Comparison of ENCODE assay signal across 8 cellular contexts in the genomic region with DNA sequence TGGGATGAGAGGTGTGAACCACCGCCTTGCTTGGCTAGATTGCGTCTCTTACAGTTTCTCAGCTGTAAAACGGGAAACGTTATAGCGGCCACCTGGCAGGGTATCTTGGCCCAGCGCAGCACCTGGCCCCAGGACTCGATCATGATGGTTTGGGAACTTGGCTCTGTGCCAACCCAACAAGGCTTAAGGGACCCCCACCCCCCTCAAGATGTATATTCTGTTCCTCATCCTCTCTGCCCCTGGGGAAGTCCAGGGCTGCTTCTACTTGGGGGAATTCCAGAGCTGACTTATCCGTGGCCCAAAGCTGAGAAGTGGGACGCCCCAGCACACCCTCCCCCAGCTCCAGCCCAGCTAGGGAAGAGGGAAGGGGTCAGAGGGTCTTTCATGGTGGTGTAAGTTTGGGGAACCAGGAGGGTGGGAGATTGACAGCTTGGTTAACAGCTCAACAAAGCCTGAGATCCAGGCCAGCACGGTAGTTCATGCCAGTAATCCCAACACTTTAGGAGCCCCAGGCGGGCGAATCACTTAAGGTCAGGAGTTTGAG. TPM values are rescaled to one million over a fixed set of nuclear protein-coding genes. Genes with fewer than 3 reads are reported as not detected.
DNase-seq lines count a peak whose midpoint lies in the region; ATAC-seq and TF ChIP-seq lines count a peak whose summit lies in the region.

No MANE protein-coding gene starts in this region.

- H3K36me3 ChIP-seq in ascending aorta = no peaks in the 10 kb centered on the region

- H3K9me3 ChIP-seq in ascending aorta = no peaks in the 10 kb centered on the region
- no peaks in the 10 kb centered on the region for H3K9me3 ChIP-seq in mononuclear cell (ENCODE audit: low read depth, low read length)

- no peak for TF ChIP-seq CTCF in ascending aorta (IDR thresholded peaks at IDR 0.05)

- ATAC-seq in GM18517 (IDR thresholded peaks at IDR 0.05; ENCODE audit: unreplicated experiment) = no peak

- no peak for TF ChIP-seq EP300 in Ishikawa (IDR thresholded peaks at IDR 0.05; ENCODE audit: borderline replicate concordance)

- no peak for TF ChIP-seq RAD21 in Ishikawa (IDR thresholded peaks at IDR 0.05; ENCODE audit: low read depth)

- H3K4me3 ChIP-seq in ascending aorta (peak overlapping the region; percentile 50 to 59), mononuclear cell (ENCODE audit: low read length) (peak overlapping the region; percentile 46)

- peak overlapping the region; percentile 69 to 81 for H3K27ac ChIP-seq in ascending aorta

- intact Hi-C loops in ascending aorta (cut with DNase I) = loop anchor here (2.0 kb wide), 1 partner anchor 61 kb away; a partner anchor contains a TSS

- no peaks in the 10 kb centered on the region for H3K27me3 ChIP-seq in ascending aorta
- no peaks in the 10 kb centered on the region for H3K27me3 ChIP-seq in mononuclear cell (ENCODE audit: insufficient read depth, low read length)

- peak; percentile 21 to 43 for DNase-seq in stimulated activated CD4-positive, alpha-beta T cell treated with anti-CD3 and anti-CD28 coated beads, Interleukin-4, amount 100 ng/mL, for 4 hours
- no peak for DNase-seq in stimulated activated CD4-positive, alpha-beta T cell treated with anti-CD3 and anti-CD28 coated beads, Interleukin-1b, Interleukin-23, amount 100 ng/mL, for 48 hours
- DNase-seq in ascending aorta (ENCODE audit: low spot score in 2 of 2) = no peak
- no peak for DNase-seq in DMS153 (lab: John Stamatoyannopoulos, UW)
- DNase-seq in NCI-H510A (lab: John Stamatoyannopoulos, UW) = no peak

- H3K4me1 ChIP-seq in ascending aorta (peaks cover 7 to 15% of the 10 kb centered on the region in 2 donors), mononuclear cell (ENCODE audit: insufficient read depth, low read length) (peaks cover 35% of the 10 kb centered on the region)

TF ChIP-seq in Ishikawa, 13 proteins besides CTCF, POLR2A, EP300 and RAD21:
- TF ChIP-seq NFIC (IDR thresholded peaks at IDR 0.05) (peak; percentile 74), FOXM1 (IDR thresholded peaks at IDR 0.05; ENCODE audit: borderline replicate concordance, low read depth) (no peak)

RNA-seq across cellular contexts. Expression of a gene that starts 0.7 kb away (rescaled TPM):
- 74.8 TPM for total RNA-seq in ascending aorta
- 170 TPM for total RNA-seq in mononuclear cell

RNA-seq across cellular contexts. Expression of a gene that starts 15.1 kb away (rescaled TPM):
- total RNA-seq in ascending aorta (not detected), mononuclear cell (7.9 TPM)

RNA-seq across cellular contexts. Expression of a gene that starts 18.1 kb away (rescaled TPM):
- total RNA-seq in ascending aorta (2.2 TPM), mononuclear cell (0.42 TPM)

RNA-seq across cellular contexts. Expression of a gene that starts 19.6 kb away (rescaled TPM):
- total RNA-seq in ascending aorta (72.9 TPM), mononuclear cell (14.9 TPM)

RNA-seq across cellular contexts. Expression of a gene that starts 38.0 kb away (rescaled TPM):
- total RNA-seq in ascending aorta (not detected), mononuclear cell (1.6 TPM)

Comparison
In these comparisons a context has a peak if more than half of its experiments do, and no peak if none do; other contexts are left out.
1. DNase-seq: peak in stimulated activated CD4-positive, alpha-beta T cell treated with anti-CD3 and anti-CD28 coated beads, Interleukin-4, amount 100 ng/mL, for 4 hours (2 of 2); none in stimulated activated CD4-positive, alpha-beta T cell treated with anti-CD3 and anti-CD28 coated beads, Interleukin-1b, Interleukin-23, amount 100 ng/mL, for 48 hours (single experiment), ascending aorta (0 of 2), DMS153 (single experiment) and NCI-H510A (single experiment).